In the genomic region with DNA sequence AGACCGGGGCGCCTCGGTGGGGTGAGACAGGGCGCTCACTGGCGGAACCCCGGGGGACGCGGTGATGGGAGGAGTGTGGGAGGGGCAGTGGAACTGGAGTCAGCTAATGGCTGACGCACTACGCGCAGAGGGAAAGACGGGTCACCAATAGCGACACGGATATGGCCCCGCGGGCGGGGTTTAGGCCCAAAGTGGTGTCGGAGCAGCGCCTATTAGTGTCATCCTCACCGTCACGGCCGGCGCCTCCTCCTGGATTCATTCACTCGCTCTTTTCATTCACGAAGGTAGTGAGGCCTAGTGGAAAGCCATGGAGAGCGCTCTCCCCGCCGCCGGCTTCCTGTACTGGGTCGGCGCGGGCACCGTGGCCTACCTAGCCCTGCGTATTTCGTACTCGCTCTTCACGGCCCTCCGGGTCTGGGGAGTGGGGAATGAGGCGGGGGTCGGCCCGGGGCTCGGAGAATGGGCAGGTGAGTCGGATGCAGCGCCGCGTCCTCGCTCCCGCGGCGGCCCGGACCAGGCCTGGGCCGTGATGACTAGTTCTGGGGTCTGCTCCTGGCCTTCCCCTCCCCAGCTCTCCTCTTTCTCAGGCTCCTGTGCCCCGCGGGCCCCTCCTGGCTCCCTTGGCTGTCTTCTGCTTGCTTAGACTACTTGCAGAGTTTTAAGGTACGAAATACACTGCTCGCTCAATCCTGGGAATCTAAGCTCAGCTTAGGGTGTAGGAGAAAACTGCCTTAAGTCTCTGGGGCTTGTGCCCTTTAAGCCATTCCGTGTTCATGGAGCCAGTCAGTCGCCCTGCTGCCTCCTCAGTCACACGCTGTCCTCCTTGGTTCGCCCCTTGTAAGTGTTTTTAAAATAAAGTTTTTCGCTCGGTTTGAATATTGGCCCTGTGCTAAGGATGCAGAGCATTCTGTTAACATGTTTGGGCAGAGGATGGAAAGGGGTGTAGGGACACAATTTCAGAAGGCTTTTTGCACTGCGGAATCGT, we compare ENCODE assay signal across 8 cellular contexts. TPM values are rescaled to one million over a fixed set of nuclear protein-coding genes. Genes with fewer than 3 reads are reported as not detected.
A peak's percentile ranks its signal among the peaks of the same experiment; 100 is the strongest.
DNase-seq lines count a peak whose midpoint lies in the region; ATAC-seq and TF ChIP-seq lines count a peak whose summit lies in the region.

A gene (plus strand): TSS at position 218 of the 985 bp plus-strand sequence. CDS start 90 bp downstream, at position 308.

- no peak for TF ChIP-seq CTCF in left lung (IDR thresholded peaks at IDR 0.05)

- intact Hi-C loops in left lung (cut with DNase I): loop anchor here in 1 of 2 donors (10.0 kb wide), 1 partner anchor 94 kb away; no protein-coding TSS in a partner anchor

- ATAC-seq in GM19397 (IDR thresholded peaks at IDR 0.05; ENCODE audit: unreplicated experiment): peak; percentile 96
- peak; percentile 96 for ATAC-seq in HG03571 (IDR thresholded peaks at IDR 0.05; ENCODE audit: unreplicated experiment)
- peak; percentile 99 for ATAC-seq in left lung

- no peaks in the 10 kb centered on the region for H3K9me3 ChIP-seq in left lung

- peak within 1 kb of the TSS; percentile 84 to 88 for H3K4me3 ChIP-seq in left lung

- peak within 1 kb of the TSS; percentile 95 to 96 for H3K27ac ChIP-seq in left lung

- DNase-seq in CD1c-positive myeloid dendritic cell (ENCODE audit: extremely low spot score) (peak; percentile 99), NCI-H82 (lab: John Stamatoyannopoulos, UW) (peak; percentile 99), dermis blood vessel endothelial cell (peak; percentile 99), left lung (peak; percentile 99 to 100)
- peak; percentile 98 to 99 for DNase-seq in activated CD4-positive, alpha-beta T cell treated with anti-CD3 and anti-CD28 coated beads, Interleukin-2, amount 50 U/mL, for 48 hours
- peak; percentile 93 to 96 for DNase-seq in stimulated activated CD4-positive, alpha-beta T cell treated with anti-CD3 and anti-CD28 coated beads, Interleukin-2, amount 100 ng/mL, for 48 hours

- no peaks in the 10 kb centered on the region for H3K36me3 ChIP-seq in left lung

- peaks cover 6 to 54% of the 10 kb centered on the region in 2 donors for H3K4me1 ChIP-seq in left lung

- no peaks in the 10 kb centered on the region for H3K27me3 ChIP-seq in left lung

RNA-seq across cellular contexts. Expression of the gene that starts here (rescaled TPM):
- total RNA-seq in dermis blood vessel endothelial cell (80.5 and 159 TPM in 2 replicates), left lung (100 to 1,000 TPM; 129 to 150 TPM)

Comparison
In these comparisons a context has a peak if more than half of its experiments do, and no peak if none do; other contexts are left out.
1. Peak in every context shown above with its lines: DNase-seq, ATAC-seq, H3K4me3 ChIP-seq and H3K27ac ChIP-seq.